In the genomic region with DNA sequence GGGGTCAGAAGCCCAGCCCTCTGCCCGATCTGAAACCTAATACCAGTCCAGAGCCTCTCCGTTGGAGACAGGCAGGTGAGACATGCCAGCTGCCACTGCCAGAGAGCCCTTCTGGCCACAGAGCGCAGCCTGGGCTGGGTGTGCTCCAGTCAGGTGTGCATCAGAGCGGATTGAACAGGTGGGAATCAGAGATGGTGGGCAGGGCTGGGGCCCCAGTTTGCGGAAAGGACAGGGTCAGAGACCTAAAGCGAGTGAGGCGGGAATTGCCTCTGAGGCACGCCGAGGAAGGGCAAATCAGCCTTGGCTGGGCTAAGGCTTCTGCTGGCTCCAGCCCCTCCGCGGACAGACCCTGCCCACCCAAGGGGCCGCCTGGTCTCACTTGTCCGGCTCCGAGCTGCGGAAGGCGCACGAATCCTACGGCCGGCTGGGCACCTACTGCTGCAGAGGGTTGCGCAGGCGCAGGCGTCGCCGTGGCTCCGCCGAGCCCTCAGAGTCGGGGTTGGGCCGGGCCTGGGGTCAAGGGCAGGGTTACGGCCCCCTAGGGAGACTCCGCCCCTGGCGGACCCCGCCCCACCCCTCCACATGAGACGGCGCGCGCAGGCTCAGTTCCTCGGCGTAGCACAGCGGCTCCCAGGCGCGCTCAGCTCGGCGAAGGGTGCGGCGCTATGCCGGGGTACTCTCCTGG, we compare ENCODE assay signal across 3 cellular contexts.
TF ChIP-seq lines count a peak whose summit lies in the region.

No MANE protein-coding gene starts in this region.

TF ChIP-seq in liver, 16 proteins besides CTCF, POLR2A, EP300 and RAD21:
- peak; percentile 64 for TF ChIP-seq NR2F2 (IDR thresholded peaks at IDR 0.05)
- TF ChIP-seq, protein P1, sequence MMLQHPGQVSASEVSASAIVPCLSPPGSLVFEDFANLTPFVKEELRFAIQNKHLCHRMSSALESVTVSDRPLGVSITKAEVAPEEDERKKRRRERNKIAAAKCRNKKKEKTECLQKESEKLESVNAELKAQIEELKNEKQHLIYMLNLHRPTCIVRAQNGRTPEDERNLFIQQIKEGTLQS (IDR thresholded peaks at IDR 0.05) = no peak
- TF ChIP-seq FOXA2 (IDR thresholded peaks at IDR 0.05) = no peak
- no peak for TF ChIP-seq GABPA (IDR thresholded peaks at IDR 0.05 in 1 of 2, conservative IDR thresholded peaks at IDR 0.05 in 1 of 2)
- TF ChIP-seq YY1 (IDR thresholded peaks at IDR 0.05) = no peak
- TF ChIP-seq HNF4A (conservative IDR thresholded peaks at IDR 0.05) = peak; percentile 25 to 38
- TF ChIP-seq, protein P2, sequence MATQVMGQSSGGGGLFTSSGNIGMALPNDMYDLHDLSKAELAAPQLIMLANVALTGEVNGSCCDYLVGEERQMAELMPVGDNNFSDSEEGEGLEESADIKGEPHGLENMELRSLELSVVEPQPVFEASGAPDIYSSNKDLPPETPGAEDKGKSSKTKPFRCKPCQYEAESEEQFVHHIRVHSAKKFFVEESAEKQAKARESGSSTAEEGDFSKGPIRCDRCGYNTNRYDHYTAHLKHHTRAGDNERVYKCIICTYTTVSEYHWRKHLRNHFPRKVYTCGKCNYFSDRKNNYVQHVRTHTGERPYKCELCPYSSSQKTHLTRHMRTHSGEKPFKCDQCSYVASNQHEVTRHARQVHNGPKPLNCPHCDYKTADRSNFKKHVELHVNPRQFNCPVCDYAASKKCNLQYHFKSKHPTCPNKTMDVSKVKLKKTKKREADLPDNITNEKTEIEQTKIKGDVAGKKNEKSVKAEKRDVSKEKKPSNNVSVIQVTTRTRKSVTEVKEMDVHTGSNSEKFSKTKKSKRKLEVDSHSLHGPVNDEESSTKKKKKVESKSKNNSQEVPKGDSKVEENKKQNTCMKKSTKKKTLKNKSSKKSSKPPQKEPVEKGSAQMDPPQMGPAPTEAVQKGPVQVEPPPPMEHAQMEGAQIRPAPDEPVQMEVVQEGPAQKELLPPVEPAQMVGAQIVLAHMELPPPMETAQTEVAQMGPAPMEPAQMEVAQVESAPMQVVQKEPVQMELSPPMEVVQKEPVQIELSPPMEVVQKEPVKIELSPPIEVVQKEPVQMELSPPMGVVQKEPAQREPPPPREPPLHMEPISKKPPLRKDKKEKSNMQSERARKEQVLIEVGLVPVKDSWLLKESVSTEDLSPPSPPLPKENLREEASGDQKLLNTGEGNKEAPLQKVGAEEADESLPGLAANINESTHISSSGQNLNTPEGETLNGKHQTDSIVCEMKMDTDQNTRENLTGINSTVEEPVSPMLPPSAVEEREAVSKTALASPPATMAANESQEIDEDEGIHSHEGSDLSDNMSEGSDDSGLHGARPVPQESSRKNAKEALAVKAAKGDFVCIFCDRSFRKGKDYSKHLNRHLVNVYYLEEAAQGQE (IDR thresholded peaks at IDR 0.05) = no peak
- no peak for TF ChIP-seq JUND (IDR thresholded peaks at IDR 0.05)
- TF ChIP-seq RXRA (IDR thresholded peaks at IDR 0.05) = peak; percentile 57 to 70
- TF ChIP-seq SP1 (IDR thresholded peaks at IDR 0.05) = peak; percentile 42
- TF ChIP-seq TAF1 (conservative IDR thresholded peaks at IDR 0.05) = no peak
- TF ChIP-seq, protein P3, sequence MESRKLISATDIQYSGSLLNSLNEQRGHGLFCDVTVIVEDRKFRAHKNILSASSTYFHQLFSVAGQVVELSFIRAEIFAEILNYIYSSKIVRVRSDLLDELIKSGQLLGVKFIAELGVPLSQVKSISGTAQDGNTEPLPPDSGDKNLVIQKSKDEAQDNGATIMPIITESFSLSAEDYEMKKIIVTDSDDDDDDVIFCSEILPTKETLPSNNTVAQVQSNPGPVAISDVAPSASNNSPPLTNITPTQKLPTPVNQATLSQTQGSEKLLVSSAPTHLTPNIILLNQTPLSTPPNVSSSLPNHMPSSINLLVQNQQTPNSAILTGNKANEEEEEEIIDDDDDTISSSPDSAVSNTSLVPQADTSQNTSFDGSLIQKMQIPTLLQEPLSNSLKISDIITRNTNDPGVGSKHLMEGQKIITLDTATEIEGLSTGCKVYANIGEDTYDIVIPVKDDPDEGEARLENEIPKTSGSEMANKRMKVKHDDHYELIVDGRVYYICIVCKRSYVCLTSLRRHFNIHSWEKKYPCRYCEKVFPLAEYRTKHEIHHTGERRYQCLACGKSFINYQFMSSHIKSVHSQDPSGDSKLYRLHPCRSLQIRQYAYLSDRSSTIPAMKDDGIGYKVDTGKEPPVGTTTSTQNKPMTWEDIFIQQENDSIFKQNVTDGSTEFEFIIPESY (IDR thresholded peaks at IDR 0.05) = no peak
TF ChIP-seq in liver: peak in this region for 4.

TF ChIP-seq in HepG2, 621 proteins besides CTCF, POLR2A, EP300 and RAD21 (continues in another document):
- no peak for TF ChIP-seq NR2C2 (CRISPR knock-in tag; IDR thresholded peaks at IDR 0.05; ENCODE audit: borderline replicate concordance)
- TF ChIP-seq, protein P4, sequence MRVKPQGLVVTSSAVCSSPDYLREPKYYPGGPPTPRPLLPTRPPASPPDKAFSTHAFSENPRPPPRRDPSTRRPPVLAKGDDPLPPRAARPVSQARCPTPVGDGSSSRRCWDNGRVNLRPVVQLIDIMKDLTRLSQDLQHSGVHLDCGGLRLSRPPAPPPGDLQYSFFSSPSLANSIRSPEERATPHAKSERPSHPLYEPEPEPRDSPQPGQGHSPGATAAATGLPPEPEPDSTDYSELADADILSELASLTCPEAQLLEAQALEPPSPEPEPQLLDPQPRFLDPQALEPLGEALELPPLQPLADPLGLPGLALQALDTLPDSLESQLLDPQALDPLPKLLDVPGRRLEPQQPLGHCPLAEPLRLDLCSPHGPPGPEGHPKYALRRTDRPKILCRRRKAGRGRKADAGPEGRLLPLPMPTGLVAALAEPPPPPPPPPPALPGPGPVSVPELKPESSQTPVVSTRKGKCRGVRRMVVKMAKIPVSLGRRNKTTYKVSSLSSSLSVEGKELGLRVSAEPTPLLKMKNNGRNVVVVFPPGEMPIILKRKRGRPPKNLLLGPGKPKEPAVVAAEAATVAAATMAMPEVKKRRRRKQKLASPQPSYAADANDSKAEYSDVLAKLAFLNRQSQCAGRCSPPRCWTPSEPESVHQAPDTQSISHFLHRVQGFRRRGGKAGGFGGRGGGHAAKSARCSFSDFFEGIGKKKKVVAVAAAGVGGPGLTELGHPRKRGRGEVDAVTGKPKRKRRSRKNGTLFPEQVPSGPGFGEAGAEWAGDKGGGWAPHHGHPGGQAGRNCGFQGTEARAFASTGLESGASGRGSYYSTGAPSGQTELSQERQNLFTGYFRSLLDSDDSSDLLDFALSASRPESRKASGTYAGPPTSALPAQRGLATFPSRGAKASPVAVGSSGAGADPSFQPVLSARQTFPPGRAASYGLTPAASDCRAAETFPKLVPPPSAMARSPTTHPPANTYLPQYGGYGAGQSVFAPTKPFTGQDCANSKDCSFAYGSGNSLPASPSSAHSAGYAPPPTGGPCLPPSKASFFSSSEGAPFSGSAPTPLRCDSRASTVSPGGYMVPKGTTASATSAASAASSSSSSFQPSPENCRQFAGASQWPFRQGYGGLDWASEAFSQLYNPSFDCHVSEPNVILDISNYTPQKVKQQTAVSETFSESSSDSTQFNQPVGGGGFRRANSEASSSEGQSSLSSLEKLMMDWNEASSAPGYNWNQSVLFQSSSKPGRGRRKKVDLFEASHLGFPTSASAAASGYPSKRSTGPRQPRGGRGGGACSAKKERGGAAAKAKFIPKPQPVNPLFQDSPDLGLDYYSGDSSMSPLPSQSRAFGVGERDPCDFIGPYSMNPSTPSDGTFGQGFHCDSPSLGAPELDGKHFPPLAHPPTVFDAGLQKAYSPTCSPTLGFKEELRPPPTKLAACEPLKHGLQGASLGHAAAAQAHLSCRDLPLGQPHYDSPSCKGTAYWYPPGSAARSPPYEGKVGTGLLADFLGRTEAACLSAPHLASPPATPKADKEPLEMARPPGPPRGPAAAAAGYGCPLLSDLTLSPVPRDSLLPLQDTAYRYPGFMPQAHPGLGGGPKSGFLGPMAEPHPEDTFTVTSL (CRISPR knock-in tag; IDR thresholded peaks at IDR 0.05; ENCODE audit: borderline replicate concordance) = no peak
- TF ChIP-seq, protein P5, sequence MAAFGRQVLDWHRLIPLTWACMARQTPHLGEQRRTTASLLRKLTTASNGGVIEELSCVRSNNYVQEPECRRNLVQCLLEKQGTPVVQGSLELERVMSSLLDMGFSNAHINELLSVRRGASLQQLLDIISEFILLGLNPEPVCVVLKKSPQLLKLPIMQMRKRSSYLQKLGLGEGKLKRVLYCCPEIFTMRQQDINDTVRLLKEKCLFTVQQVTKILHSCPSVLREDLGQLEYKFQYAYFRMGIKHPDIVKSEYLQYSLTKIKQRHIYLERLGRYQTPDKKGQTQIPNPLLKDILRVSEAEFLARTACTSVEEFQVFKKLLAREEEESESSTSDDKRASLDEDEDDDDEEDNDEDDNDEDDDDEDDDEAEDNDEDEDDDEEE (CRISPR knock-in tag; IDR thresholded peaks at IDR 0.05) = no peak
- TF ChIP-seq, protein P6, sequence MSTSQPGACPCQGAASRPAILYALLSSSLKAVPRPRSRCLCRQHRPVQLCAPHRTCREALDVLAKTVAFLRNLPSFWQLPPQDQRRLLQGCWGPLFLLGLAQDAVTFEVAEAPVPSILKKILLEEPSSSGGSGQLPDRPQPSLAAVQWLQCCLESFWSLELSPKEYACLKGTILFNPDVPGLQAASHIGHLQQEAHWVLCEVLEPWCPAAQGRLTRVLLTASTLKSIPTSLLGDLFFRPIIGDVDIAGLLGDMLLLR (CRISPR knock-in tag; IDR thresholded peaks at IDR 0.05) = no peak
- TF ChIP-seq NFE2 (CRISPR knock-in tag; IDR thresholded peaks at IDR 0.05) = no peak
- TF ChIP-seq TOPORS (CRISPR knock-in tag; IDR thresholded peaks at IDR 0.05) = no peak

TF ChIP-seq in neural cell, 6 proteins besides CTCF, POLR2A, EP300 and RAD21:
- TF ChIP-seq EZH2 (IDR thresholded peaks at IDR 0.05; ENCODE audit: borderline replicate concordance, insufficient read depth, low read length, poor library complexity, severe bottlenecking) = no peak
- no peak for TF ChIP-seq TAF1 (IDR thresholded peaks at IDR 0.05; ENCODE audit: low read depth)
- no peak for TF ChIP-seq SMC3 (conservative IDR thresholded peaks at IDR 0.05; ENCODE audit: poor library complexity)
- TF ChIP-seq, protein P2 (IDR thresholded peaks at IDR 0.05; ENCODE audit: borderline replicate concordance) = no peak
- TF ChIP-seq POLR2AphosphoS5 (IDR thresholded peaks at IDR 0.05) = no peak
- no peak for TF ChIP-seq MXI1 (conservative IDR thresholded peaks at IDR 0.05; ENCODE audit: poor library complexity, severe bottlenecking)
TF ChIP-seq in neural cell: peak in this region for 0.
